Comparison of ENCODE assay signal across 7 cellular contexts in the genomic region with DNA sequence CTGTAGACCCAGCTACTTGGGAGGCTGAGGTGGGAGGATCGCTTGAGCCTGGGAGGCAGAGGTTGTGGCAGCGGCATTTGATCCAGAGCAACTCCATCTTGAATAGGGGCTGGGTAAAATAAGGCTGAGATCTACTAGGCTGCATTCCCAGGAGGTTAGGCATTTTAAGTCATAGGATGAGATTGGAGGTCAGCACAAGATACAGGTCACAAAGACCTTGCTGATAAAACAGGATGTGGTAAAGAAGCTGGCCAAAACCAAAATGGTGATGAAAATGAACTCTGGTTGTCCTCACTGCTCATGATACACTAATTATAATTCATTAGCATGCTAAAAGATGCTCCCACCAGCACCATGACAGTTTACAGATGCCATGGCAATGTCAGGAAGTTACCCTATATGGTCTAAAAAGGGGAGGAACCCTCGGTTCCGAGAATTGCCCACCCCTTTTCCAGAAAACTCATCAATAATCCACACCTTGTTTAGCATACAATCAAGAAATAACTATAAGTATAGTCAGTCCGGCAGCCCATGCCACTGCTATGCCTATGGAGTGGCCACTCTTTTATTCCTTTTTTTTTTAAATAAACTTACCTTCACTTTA. TPM values are rescaled to one million over a fixed set of nuclear protein-coding genes. Genes with fewer than 3 reads are reported as not detected.
"Had no signal": no experiment of that assay in that cellular context is flagged by ENCODE, and none has a peak within 500 bp of the region (broad histone marks: within the 10 kb centered on the region; RNA-seq: fewer than 3 reads in every experiment).

No MANE protein-coding gene starts in this region.

RNA-seq across cellular contexts. Expression of a gene that starts 13.4 kb away (rescaled TPM):
- total RNA-seq: glomerular endothelial cell; myocyte; naive thymus-derived CD8-positive, alpha-beta T cell; osteocyte; right atrium auricular region; smooth muscle cell; suprapubic skin had no signal
